ENCODE assay signal across 8 cellular contexts in genomic region chr7:129118182-129118581, GRCh38.
"Had no signal": no experiment of that assay in that cellular context is flagged by ENCODE, and none has a peak within 500 bp of the region (broad histone marks: within the 10 kb centered on the region; RNA-seq: fewer than 3 reads in every experiment).

No MANE protein-coding gene starts in this region.

- FAIRE-seq: G401.6, GM12878, GM12891, GM12892, GM18507, GM19239 had no signal

- ATAC-seq: GM12878 had no signal

- H3K4me3 ChIP-seq: GM12878 had no signal

- DNase-seq: GDM1, GF-D8 had no signal
